ENCODE assay signal across 9 cellular contexts in the genomic region with DNA sequence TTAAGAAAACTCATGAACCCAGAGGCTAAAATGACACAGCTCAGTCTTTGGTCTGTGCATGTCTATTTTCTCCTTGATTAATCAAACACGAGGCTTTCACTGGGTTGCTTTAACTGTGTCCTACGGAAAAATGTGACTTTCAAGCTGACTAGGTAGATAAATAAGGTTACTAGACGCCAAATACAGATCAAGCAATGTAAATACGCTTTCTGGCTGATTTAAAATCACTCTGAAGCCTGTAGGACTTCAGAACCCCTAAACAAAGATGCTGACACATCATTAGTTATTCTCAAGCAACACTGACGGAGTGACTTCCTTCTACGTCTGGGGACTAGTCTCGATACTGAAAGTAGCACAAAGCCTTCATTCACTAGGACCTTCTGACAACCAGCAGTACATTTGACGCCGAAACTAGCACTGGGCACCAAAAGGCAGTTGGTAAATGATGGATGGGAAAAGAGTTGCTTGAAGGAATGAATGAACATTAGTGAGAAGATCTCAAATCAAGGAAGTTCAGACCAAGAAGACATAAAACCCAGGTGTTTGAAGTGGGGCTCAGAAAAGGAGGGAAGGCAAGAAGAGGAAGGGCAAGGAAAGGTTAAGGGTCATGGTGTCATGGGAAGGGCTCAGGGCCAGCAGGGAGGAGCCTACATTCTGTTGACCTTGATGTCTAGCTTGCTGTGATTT.
A peak's percentile ranks its signal among the peaks of the same experiment; 100 is the strongest.
DNase-seq lines count a peak whose midpoint lies in the region; ATAC-seq and TF ChIP-seq lines count a peak whose summit lies in the region.
"Had no signal": no experiment of that assay in that cellular context is flagged by ENCODE, and none has a peak within 500 bp of the region (broad histone marks: within the 10 kb centered on the region; RNA-seq: fewer than 3 reads in every experiment).

No MANE protein-coding gene starts in this region.

- no peak for TF ChIP-seq EP300 in gastroesophageal sphincter (IDR thresholded peaks at IDR 0.05)

- peak; percentile 77 for DNase-seq in OCI-LY7 (ENCODE audit: low spot score)
- peak; percentile 36 for DNase-seq in superior temporal gyrus (ENCODE audit: extremely low spot score)
- DNase-seq in SHP77 (lab: John Stamatoyannopoulos, UW) = no peak
- no peak for DNase-seq in uterus
- no peak for DNase-seq in D341Med (ENCODE audit: low spot score)

- POLR2A ChIA-PET in OCI-LY7 (lab: Charles Lee) = interaction anchor here (0.8 to 3.8 kb wide), 6 partner anchors 11 to 29 kb away, joined by 3 to 14 read pairs (median 6); no protein-coding TSS in a partner anchor

- ATAC-seq in GM18867 (IDR thresholded peaks at IDR 0.05; ENCODE audit: unreplicated experiment) (peak; percentile 98), HG02588 (IDR thresholded peaks at IDR 0.05; ENCODE audit: unreplicated experiment) (peak; percentile 94), gastroesophageal sphincter (peak; percentile 57)

- H3K4me3 ChIP-seq in OCI-LY7 (ENCODE audit: low read depth, low read length, poor library complexity, severe bottlenecking) (peak overlapping the region; percentile 33), gastroesophageal sphincter (no peak overlapping the region), uterus (no peak overlapping the region)
- H3K4me3 ChIP-seq: SJSA1 had no signal

- BruUV-seq in OCI-LY7 (replicated peaks; lab: Mats Ljungman, UMichigan) = no TSS peak

- H3K4me1 ChIP-seq in OCI-LY7 (ENCODE audit: insufficient read depth, low read length, poor library complexity, severe bottlenecking) = peaks cover 24% of the 10 kb centered on the region
- no peaks in the 10 kb centered on the region for H3K4me1 ChIP-seq in gastroesophageal sphincter
- H3K4me1 ChIP-seq in uterus = no peaks in the 10 kb centered on the region
- H3K4me1 ChIP-seq: SJSA1 had no signal

- no peaks in the 10 kb centered on the region for H3K79me2 ChIP-seq in OCI-LY7 (ENCODE audit: insufficient read depth, low read depth, low read length)

- WGBS in gastroesophageal sphincter (ENCODE audit: low coverage in 1 of 2), 2 donors = 20 to 58% methylated on average over 6 to 9 of the region's 9 CpGs

- intact Hi-C loops in OCI-LY7 (cut with micrococcal nuclease; ENCODE audit: unreplicated experiment) (loop anchor here (5.0 kb wide), 1 partner anchor 51 kb away; no protein-coding TSS in a partner anchor), uterus (cut with DNase I; ENCODE audit: low total_unique reads) (no loop called here)

- H3K27ac ChIP-seq in OCI-LY7 (ENCODE audit: low read depth, low read length, poor library complexity, severe bottlenecking) (peak overlapping the region; percentile 32), gastroesophageal sphincter (no peak overlapping the region), uterus (no peak overlapping the region)
- H3K27ac ChIP-seq: SJSA1 had no signal

- no peaks in the 10 kb centered on the region for H3K36me3 ChIP-seq in OCI-LY7 (ENCODE audit: insufficient read depth, low read length)
- no peaks in the 10 kb centered on the region for H3K36me3 ChIP-seq in gastroesophageal sphincter
- no peaks in the 10 kb centered on the region for H3K36me3 ChIP-seq in uterus
- H3K36me3 ChIP-seq: SJSA1 had no signal

- peak overlapping the region; percentile 63 for H3K4me2 ChIP-seq in OCI-LY7 (ENCODE audit: low read length)

- CTCF ChIA-PET in OCI-LY7 (lab: Charles Lee; ENCODE audit: unreplicated experiment) = no interaction called here

- TF ChIP-seq CTCF in OCI-LY7 (conservative IDR thresholded peaks at IDR 0.05; ENCODE audit: low read length) (no peak), gastroesophageal sphincter (IDR thresholded peaks at IDR 0.05) (no peak), uterus (IDR thresholded peaks at IDR 0.05) (no peak)

- H3K9me3 ChIP-seq in OCI-LY7 (ENCODE audit: low read length) (no peaks in the 10 kb centered on the region), gastroesophageal sphincter (no peaks in the 10 kb centered on the region), uterus (no peaks in the 10 kb centered on the region)
- H3K9me3 ChIP-seq: SJSA1 had no signal

- TF ChIP-seq POLR2A in gastroesophageal sphincter (IDR thresholded peaks at IDR 0.05) (no peak), uterus (IDR thresholded peaks at IDR 0.05) (no peak)

- H4K20me1 ChIP-seq in OCI-LY7 (ENCODE audit: insufficient read depth, low read length) = no peaks in the 10 kb centered on the region

- H3K27me3 ChIP-seq in gastroesophageal sphincter (no peaks in the 10 kb centered on the region), uterus (no peaks in the 10 kb centered on the region)
- H3K27me3 ChIP-seq: SJSA1 had no signal

- H3K9me2 ChIP-seq in OCI-LY7 (ENCODE audit: insufficient read depth, low read length) = peaks cover 4% of the 10 kb centered on the region; the same call in 1 of the 2 replicates

- H2AFZ ChIP-seq in OCI-LY7 (ENCODE audit: low read length) = peak overlapping the region; percentile 85

Comparison
In these comparisons a context has a peak if more than half of its experiments do, and no peak if none do; other contexts are left out.
1. DNase-seq: peak in OCI-LY7 (single experiment) and superior temporal gyrus (single experiment); none in SHP77 (0 of 2), uterus (0 of 2) and D341Med (single experiment).
2. Peak in every context shown above with its lines, with median percentiles within 50 percentile points of each other: ATAC-seq.